In the genomic region with DNA sequence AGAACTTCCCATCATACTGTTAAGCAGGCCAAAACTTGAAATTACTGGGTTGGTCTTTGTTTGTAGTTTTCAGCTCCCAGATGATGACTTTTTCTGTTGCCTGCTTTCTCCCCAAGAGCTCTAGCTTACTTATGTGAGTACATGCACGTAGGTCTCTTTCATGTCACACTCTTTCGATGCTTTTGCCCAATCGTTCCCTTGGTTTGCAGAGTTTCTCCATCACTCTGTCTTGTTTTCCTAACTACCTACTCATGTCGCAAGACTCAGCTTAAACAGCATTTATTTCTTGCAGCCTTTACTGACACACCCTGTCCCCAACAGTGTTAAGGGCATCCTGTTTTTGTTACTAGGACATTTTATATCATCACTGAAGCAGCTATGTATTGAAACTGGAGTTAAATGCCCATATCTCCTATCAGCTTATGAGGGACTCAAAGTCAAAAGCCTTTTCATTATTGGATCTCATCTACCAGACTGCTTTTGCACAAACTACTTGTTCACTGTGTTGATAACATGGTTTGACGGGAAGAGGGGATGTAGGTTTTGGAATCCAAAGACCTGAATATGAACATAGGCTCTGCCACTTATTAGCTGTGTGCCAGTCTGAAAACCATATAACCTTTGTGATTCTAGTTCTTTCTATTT, we compare ENCODE assay signal across 15 cellular contexts.
"Had no signal": no experiment of that assay in that cellular context is flagged by ENCODE, and none has a peak within 500 bp of the region (broad histone marks: within the 10 kb centered on the region; RNA-seq: fewer than 3 reads in every experiment).

No MANE protein-coding gene starts in this region.

- H3K4me1 ChIP-seq: prostate gland had no signal

- H3K36me3 ChIP-seq: prostate gland had no signal

- DNase-seq: activated CD4-positive, alpha-beta T cell treated with anti-CD3 and anti-CD28 coated beads, Interleukin-2, amount 50 U/mL, for 1 hour; activated CD4-positive, CD25-positive, alpha-beta regulatory T cell; activated naive CD4-positive, alpha-beta T cell; activated naive CD8-positive, alpha-beta T cell treated with anti-CD3 and anti-CD28 coated beads, Interleukin-2, amount 10 ng/mL, durations not matched to agents 7 days and 5 days; activated T-cell treated with anti-CD3 and anti-CD28 coated beads for 4 hours; anterior cingulate cortex; brain microvascular endothelial cell; cortex of kidney; effector memory CD4-positive, alpha-beta T cell; foreskin melanocyte; kidney glomerular epithelial cell; right cardiac atrium; small intestine; stimulated activated naive CD8-positive, alpha-beta T cell treated with anti-CD3 and anti-CD28 coated beads, Interleukin-15, amount 100 ng/mL, for 72 hours had no signal

- H3K9me3 ChIP-seq: prostate gland had no signal

- ATAC-seq: right cardiac atrium; stimulated activated naive CD8-positive, alpha-beta T cell treated with anti-CD3 and anti-CD28 coated beads, Interleukin-15, amount 100 ng/mL, for 72 hours had no signal

- H3K27ac ChIP-seq: brain microvascular endothelial cell, prostate gland had no signal

- H3K27me3 ChIP-seq: brain microvascular endothelial cell had no signal

- H3K4me3 ChIP-seq: prostate gland had no signal
